20 cellular contexts compared by ENCODE assay signal in the genomic region with DNA sequence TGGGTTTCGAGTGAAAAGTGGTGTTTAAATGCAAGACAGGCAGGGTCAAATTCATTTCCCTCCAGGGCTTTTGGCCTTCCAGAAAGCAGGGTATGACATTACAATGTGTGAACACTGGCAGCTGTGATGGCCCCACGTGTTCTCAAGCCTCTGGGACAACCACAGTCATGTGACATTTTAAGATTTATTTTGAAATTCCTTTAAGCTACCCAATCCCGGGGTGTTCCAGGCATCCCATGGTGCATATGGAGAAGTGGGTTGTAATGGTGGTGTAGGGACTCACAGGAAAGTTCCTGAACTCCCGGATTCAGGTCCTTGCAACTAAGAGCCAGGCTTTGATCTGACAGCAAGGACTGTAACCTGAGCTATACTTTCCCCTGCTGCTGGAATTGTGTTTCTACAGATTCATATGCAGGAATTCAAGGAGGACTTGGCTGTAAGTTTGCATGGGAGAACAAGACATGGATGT. TPM values are rescaled to one million over a fixed set of nuclear protein-coding genes. Genes with fewer than 3 reads are reported as not detected.
DNase-seq lines count a peak whose midpoint lies in the region; FAIRE-seq and TF ChIP-seq lines count a peak whose summit lies in the region.
"Had no signal": no experiment of that assay in that cellular context is flagged by ENCODE, and none has a peak within 500 bp of the region (broad histone marks: within the 10 kb centered on the region; RNA-seq: fewer than 3 reads in every experiment).

No MANE protein-coding gene starts in this region.

- peaks cover 0 to 4% of the 10 kb centered on the region in 2 donors for H3K36me3 ChIP-seq in ascending aorta
- H3K36me3 ChIP-seq: vagina had no signal

- H3K27me3 ChIP-seq in ascending aorta = no peaks in the 10 kb centered on the region
- H3K27me3 ChIP-seq: gastroesophageal sphincter, vagina had no signal

- H3K27ac Mint-ChIP-seq in nephron progenitor cell = no peak overlapping the region
- H3K27ac Mint-ChIP-seq: activated T-cell treated with anti-CD3 and anti-CD28 coated beads, Interleukin-2, amount 50 U/mL, for 72 hours had no signal

- H3K9me3 ChIP-seq in ascending aorta = no peaks in the 10 kb centered on the region
- H3K9me3 ChIP-seq: gastroesophageal sphincter, vagina had no signal

- H3K9me3 Mint-ChIP-seq in nephron progenitor cell = no peaks in the 10 kb centered on the region
- H3K9me3 Mint-ChIP-seq: activated T-cell treated with anti-CD3 and anti-CD28 coated beads, Interleukin-2, amount 50 U/mL, for 72 hours had no signal

- H3K27me3 Mint-ChIP-seq in nephron progenitor cell (ENCODE audit: low read depth, poor library complexity) = no peaks in the 10 kb centered on the region

- H3K4me1 ChIP-seq in ascending aorta = no peaks in the 10 kb centered on the region
- H3K4me1 ChIP-seq: gastroesophageal sphincter, vagina had no signal

- H3K4me3 ChIP-seq in fibroblast of mammary gland (ENCODE audit: control insufficient read depth, low read depth, low read length) (no peak overlapping the region), ascending aorta (no peak overlapping the region)
- H3K4me3 ChIP-seq: gastroesophageal sphincter, vagina had no signal

- TF ChIP-seq CTCF in RWPE1 (conservative IDR thresholded peaks at IDR 0.05; ENCODE audit: low read depth) = no peak
- TF ChIP-seq CTCF in fibroblast of mammary gland (conservative IDR thresholded peaks at IDR 0.05; ENCODE audit: control insufficient read depth, insufficient read depth, low read depth, low read length) = no peak
- TF ChIP-seq CTCF in nephron progenitor cell (IDR thresholded peaks at IDR 0.05) = no peak
- no peak for TF ChIP-seq CTCF in ascending aorta (IDR thresholded peaks at IDR 0.05)

- H3K4me3 Mint-ChIP-seq in nephron progenitor cell = no peak overlapping the region
- H3K4me3 Mint-ChIP-seq: activated T-cell treated with anti-CD3 and anti-CD28 coated beads, Interleukin-2, amount 50 U/mL, for 72 hours had no signal

- DNase-seq in H4 (ENCODE audit: low spot score) = peak; percentile 59
- no peak for DNase-seq in RWPE1 (ENCODE audit: low spot score)
- peak; percentile 54 for DNase-seq in fibroblast of mammary gland (ENCODE audit: low read depth)
- peak; percentile 9 for DNase-seq in nephron progenitor cell
- no peak for DNase-seq in T-helper 9 cell
- no peak for DNase-seq in NCI-H774 (lab: John Stamatoyannopoulos, UW)
- DNase-seq in urothelium cell line (ENCODE audit: low spot score) = no peak
- no peak for DNase-seq in ascending aorta (ENCODE audit: low spot score in 2 of 2)
- DNase-seq: activated CD4-positive, alpha-beta T cell treated with anti-CD3 and anti-CD28 coated beads, Interleukin-2, amount 50 U/mL, for 1 hour; activated T-cell treated with anti-CD3 and anti-CD28 coated beads, Interleukin-2, amount 50 U/mL, for 72 hours; C1 segment of cervical spinal cord; DND-41; NCI-H1436; NCI-H510A treated with DMSO at 0.1 percent for 48 hours; Right ventricle myocardium superior; stimulated activated naive CD8-positive, alpha-beta T cell treated with anti-CD3 and anti-CD28 coated beads, Interleukin-15, Interleukin-2, amounts not matched to agents 100 U/mL and 50 U/mL, for 24 hours had no signal

- CTCF ChIA-PET in RWPE1 (lab: Yijun Ruan, JAX) = no interaction called here

- intact Hi-C loops in ascending aorta (cut with DNase I) = no loop called here

- FAIRE-seq in urothelium cell line (lab: Jason Lieb, UNC) = no peak
- FAIRE-seq: GM12892 had no signal

- H3K27ac ChIP-seq in RWPE1 (peak overlapping the region; percentile 70), ascending aorta (no peak overlapping the region)
- H3K27ac ChIP-seq: gastroesophageal sphincter, vagina had no signal

- H3K4me1 Mint-ChIP-seq in nephron progenitor cell = peaks cover 38% of the 10 kb centered on the region

- peaks cover 6% of the 10 kb centered on the region for H3K36me3 Mint-ChIP-seq in nephron progenitor cell (ENCODE audit: low read depth)

- POLR2A ChIA-PET in RWPE1 (lab: Yijun Ruan, JAX; ENCODE audit: low non-redundant PET) = no interaction called here

RNA-seq across cellular contexts. Expression of a gene that starts 46.7 kb away (rescaled TPM):
- total RNA-seq in H4 (2014; rRNA removed; shearing (Covaris generic)) = 0.02 TPM in 1 of 2 replicates, not detected in the other
- not detected for total RNA-seq in ascending aorta
- total RNA-seq: activated T-cell treated with anti-CD3 and anti-CD28 coated beads, Interleukin-2, amount 50 U/mL, for 72 hours; sciatic nerve had no signal

Comparison
In these comparisons a context has a peak if more than half of its experiments do, and no peak if none do; other contexts are left out.
1. DNase-seq: peak in H4 (single experiment), fibroblast of mammary gland (single experiment) and nephron progenitor cell (single experiment); none in RWPE1 (single experiment), T-helper 9 cell (single experiment), NCI-H774 (single experiment), urothelium cell line (single experiment) and ascending aorta (0 of 2).